Comparison of ENCODE assay signal across 18 cellular contexts in genomic region chrX:13694983-13695382, GRCh38. TPM values are rescaled to one million over a fixed set of nuclear protein-coding genes. Genes with fewer than 3 reads are reported as not detected.
DNase-seq lines count a peak whose midpoint lies in the region; ATAC-seq and TF ChIP-seq lines count a peak whose summit lies in the region.
"Had no signal": no experiment of that assay in that cellular context is flagged by ENCODE, and none has a peak within 500 bp of the region (broad histone marks: within the 10 kb centered on the region; RNA-seq: fewer than 3 reads in every experiment).

No MANE protein-coding gene starts in this region.

- H3K4me1 ChIP-seq in DOHH2 (ENCODE audit: control insufficient read depth, low read length) (peaks cover 93% of the 10 kb centered on the region), PC-9 (replicated peaks; ENCODE audit: insufficient read depth) (peaks cover 64% of the 10 kb centered on the region), iPS-15b (ENCODE audit: control insufficient read depth, insufficient read depth, low read length) (peaks cover 23% of the 10 kb centered on the region), skeletal muscle tissue (ENCODE audit: control insufficient read depth in 3 of 3, insufficient read depth in 3 of 3, low read length in 3 of 3) (peaks cover 17 to 31% (median 23%) of the 10 kb centered on the region in 3 donors)

- no peak for TF ChIP-seq CTCF in DOHH2 (IDR thresholded peaks at IDR 0.05; ENCODE audit: low read depth, low read length, poor library complexity, severe bottlenecking)
- no peak for TF ChIP-seq CTCF in PC-9 (conservative IDR thresholded peaks at IDR 0.05)

- H3K9me2 ChIP-seq in DOHH2 (replicated peaks; ENCODE audit: control insufficient read depth, low read length), result no peaks in the 10 kb centered on the region
- no peaks in the 10 kb centered on the region for H3K9me2 ChIP-seq in PC-9 (ENCODE audit: insufficient read depth)

- intact Hi-C loops in PC-9 (cut with micrococcal nuclease; ENCODE audit: unreplicated experiment), result no loop called here

- no peak overlapping the region for H2AFZ ChIP-seq in PC-9

- no peak for ATAC-seq in HG03378 (IDR thresholded peaks at IDR 0.05; ENCODE audit: unreplicated experiment)

- H3K9me3 ChIP-seq in DOHH2 (ENCODE audit: control insufficient read depth, insufficient read depth, low read length), result no peaks in the 10 kb centered on the region
- no peaks in the 10 kb centered on the region for H3K9me3 ChIP-seq in PC-9 (ENCODE audit: insufficient read depth, low read depth)
- H3K9me3 ChIP-seq in iPS-15b (ENCODE audit: control insufficient read depth, insufficient read depth, low read length), result no peaks in the 10 kb centered on the region
- no peaks in the 10 kb centered on the region for H3K9me3 ChIP-seq in skeletal muscle tissue (ENCODE audit: control insufficient read depth in 3 of 3, low read length in 3 of 3)
- H3K9me3 ChIP-seq: testis had no signal

- CTCF ChIA-PET in PC-9 (lab: Charles Lee), result no interaction called here

- H3K27me3 ChIP-seq in DOHH2 (ENCODE audit: control insufficient read depth, low read length), result no peaks in the 10 kb centered on the region
- H3K27me3 ChIP-seq in PC-9 (ENCODE audit: insufficient read depth, low read depth), result no peaks in the 10 kb centered on the region
- no peaks in the 10 kb centered on the region for H3K27me3 ChIP-seq in iPS-15b (ENCODE audit: control insufficient read depth, insufficient read depth, low read length)
- no peaks in the 10 kb centered on the region for H3K27me3 ChIP-seq in skeletal muscle tissue (ENCODE audit: control insufficient read depth in 3 of 3, insufficient read depth in 3 of 3, low read length in 3 of 3)
- H3K27me3 ChIP-seq: testis had no signal

- BruUV-seq in PC-9 (replicated peaks; lab: Mats Ljungman, UMichigan), result no TSS peak

- H3K4me2 ChIP-seq in DOHH2 (ENCODE audit: low read length) (peak overlapping the region; percentile 80), PC-9 (peak overlapping the region; percentile 96; the same call in 1 of the 2 replicates)

- H3K79me2 ChIP-seq in DOHH2 (ENCODE audit: control insufficient read depth, low read length) (peaks cover 97% of the 10 kb centered on the region), PC-9 (ENCODE audit: low read depth) (peaks cover 96% of the 10 kb centered on the region)

- H3F3A ChIP-seq in DOHH2 (ENCODE audit: control insufficient read depth, insufficient read depth), result peaks cover 7% of the 10 kb centered on the region
- peaks cover 30% of the 10 kb centered on the region; the same call in 1 of the 2 replicates for H3F3A ChIP-seq in PC-9 (ENCODE audit: insufficient read depth, low read depth)

- H3K27ac ChIP-seq in DOHH2 (ENCODE audit: low read depth, low read length) (no peak overlapping the region), PC-9 (no peak overlapping the region), skeletal muscle tissue (ENCODE audit: low read depth, low read length) (no peak overlapping the region)
- H3K27ac ChIP-seq: testis, VCaP had no signal

- H3K9ac ChIP-seq in iPS-15b (ENCODE audit: low read depth, low read length) (peak overlapping the region; percentile 30), skeletal muscle tissue (ENCODE audit: low read depth in 1 of 3, low read length in 3 of 3) (peak overlapping the region in 2 of 3 donors; percentile 47 to 62)

- H3K36me3 ChIP-seq in DOHH2 (ENCODE audit: control insufficient read depth, low read length) (peaks cover 14% of the 10 kb centered on the region), PC-9 (ENCODE audit: low read depth) (peaks cover 6% of the 10 kb centered on the region; the same call in 1 of the 2 replicates), iPS-15b (ENCODE audit: control insufficient read depth, insufficient read depth, low read length) (no peaks in the 10 kb centered on the region), skeletal muscle tissue (ENCODE audit: control insufficient read depth in 3 of 3, insufficient read depth in 3 of 3, low read length in 3 of 3) (no peaks in the 10 kb centered on the region)

- H3K4me3 ChIP-seq in DOHH2 (ENCODE audit: low read length) (0 out of 2 replicates have a peak overlapping the region, but pooled peaks have one; percentile 28), PC-9 (no peak overlapping the region), iPS-15b (ENCODE audit: low read depth, low read length) (no peak overlapping the region), skeletal muscle tissue (ENCODE audit: low read length in 3 of 3) (peak overlapping the region; percentile 9 to 41 (median 35))
- H3K4me3 ChIP-seq: testis had no signal

- H4K20me1 ChIP-seq in DOHH2 (ENCODE audit: control insufficient read depth, insufficient read depth, low read depth, low read length), result no peaks in the 10 kb centered on the region
- H4K20me1 ChIP-seq in PC-9 (ENCODE audit: insufficient read depth), result peaks cover 7% of the 10 kb centered on the region; the same call in 1 of the 2 replicates

- DNase-seq in PC-9 (no peak), putamen (ENCODE audit: low spot score) (no peak), 8988T (no peak)
- no peak for DNase-seq in effector CD8-positive, alpha-beta T cell (lab: John Stamatoyannopoulos, UW)
- DNase-seq: anterior cingulate cortex; DND-41; NCI-H524; SHP77; small intestine; stimulated activated CD4-positive, alpha-beta T cell treated with anti-CD3 and anti-CD28 coated beads, Interleukin-4, amount 100 ng/mL, for 4 hours; stimulated activated CD8-positive, alpha-beta memory T cell treated with anti-CD3 and anti-CD28 coated beads, Interleukin-4, amount 100 ng/mL, for 48 hours; T-helper 1 cell; testis had no signal

- POLR2A ChIA-PET in PC-9 (lab: Charles Lee; ENCODE audit: unreplicated experiment), result no interaction called here

RNA-seq across cellular contexts. Expression of gene RAB9A, which starts 6.1 kb away (rescaled TPM):
- 26.7 and 30.7 TPM in 2 replicates for total RNA-seq in PC-9 (2021)
- total RNA-seq in skeletal muscle tissue, result 19.3 TPM

RNA-seq across cellular contexts. Expression of gene TRAPPC2, which starts 39.4 kb away (rescaled TPM):
- 18.5 and 23.6 TPM in 2 replicates for total RNA-seq in PC-9 (2021)
- total RNA-seq in skeletal muscle tissue, result 9.9 TPM

RNA-seq across cellular contexts. Expression of gene OFD1, which starts 39.6 kb away (rescaled TPM):
- 31.6 and 35.6 TPM in 2 replicates for total RNA-seq in PC-9 (2021)
- 7.3 TPM for total RNA-seq in skeletal muscle tissue

RNA-seq across cellular contexts. Expression of gene TCEANC, which starts 42.0 kb away (rescaled TPM):
- total RNA-seq in PC-9 (2021), result 0.96 and 1.2 TPM in 2 replicates
- 14.1 TPM for total RNA-seq in skeletal muscle tissue

Comparison
In these comparisons a context has a peak if more than half of its experiments do, and no peak if none do; other contexts are left out.
1. H3K4me3 ChIP-seq: peak in DOHH2 (single experiment) and skeletal muscle tissue (3 of 3); none in PC-9 (single experiment) and iPS-15b (single experiment).